In the genomic region with DNA sequence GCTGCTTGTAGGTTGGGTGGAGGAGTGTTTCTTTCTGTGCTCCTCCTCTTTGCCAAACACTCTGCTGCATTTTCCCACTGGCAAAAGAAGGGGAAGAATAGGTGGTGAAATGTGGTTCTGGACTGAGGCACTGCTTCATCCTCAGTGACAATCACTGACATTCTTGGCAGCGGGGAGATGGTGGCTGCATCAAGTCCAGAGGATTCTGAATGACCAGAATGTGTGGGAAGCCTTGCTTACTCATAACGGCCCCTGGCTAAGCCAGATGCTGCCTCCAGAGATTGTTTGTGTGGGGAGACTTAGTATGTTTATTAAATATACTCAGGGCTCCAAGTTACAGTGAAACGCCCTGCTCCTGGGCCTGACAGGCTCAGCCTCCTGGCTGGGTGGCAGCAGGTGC, we compare ENCODE assay signal across 15 cellular contexts.
A peak's percentile ranks its signal among the peaks of the same experiment; 100 is the strongest.
DNase-seq lines count a peak whose midpoint lies in the region; ATAC-seq and TF ChIP-seq lines count a peak whose summit lies in the region.
"Had no signal": no experiment of that assay in that cellular context is flagged by ENCODE, and none has a peak within 500 bp of the region (broad histone marks: within the 10 kb centered on the region; RNA-seq: fewer than 3 reads in every experiment).

No MANE protein-coding gene starts in this region.

- no peak for TF ChIP-seq CTCF in GM13977 (IDR thresholded peaks at IDR 0.05; ENCODE audit: extremely low read depth, insufficient read depth, missing control alignments)

- no peak for ATAC-seq in GM21717 (IDR thresholded peaks at IDR 0.05; ENCODE audit: unreplicated experiment)
- ATAC-seq: A549; CD8-positive, alpha-beta T cell had no signal

- in situ Hi-C loops in GM13977 (cut with MboI; ENCODE audit: low pct_unique_long_range_greater_than_20kb, low sequenced_read_pairs, unreplicated experiment): no loop called here

- DNase-seq in GM13977 (ENCODE audit: low spot score) (peak; percentile 28), astrocyte of the hippocampus (ENCODE audit: low read depth, low spot score) (peak; percentile 13), foreskin melanocyte (peak; percentile 20), NCI-H146 (lab: John Stamatoyannopoulos, UW) (no peak), DMS 273 treated with DMSO at 0.1 percent for 48 hours (lab: John Stamatoyannopoulos, UW) (no peak)
- DNase-seq in activated CD4-positive, alpha-beta T cell treated with anti-CD3 and anti-CD28 coated beads, Interleukin-2, amount 50 U/mL, for 48 hours: no peak
- DNase-seq: BE2C; CD8-positive, alpha-beta T cell; COR-L47; DND-41; GDM1; GM23248; H7 had no signal

Comparison
In these comparisons a context has a peak if more than half of its experiments do, and no peak if none do; other contexts are left out.
1. DNase-seq: peak in GM13977 (single experiment), astrocyte of the hippocampus (single experiment) and foreskin melanocyte (single experiment); none in NCI-H146 (single experiment), DMS 273 treated with DMSO at 0.1 percent for 48 hours (single experiment) and activated CD4-positive, alpha-beta T cell treated with anti-CD3 and anti-CD28 coated beads, Interleukin-2, amount 50 U/mL, for 48 hours (0 of 2).